24 cellular contexts compared by ENCODE assay signal in genomic region chr11:114883472-114883871, GRCh38.
"Had no signal": no experiment of that assay in that cellular context is flagged by ENCODE, and none has a peak within 500 bp of the region (broad histone marks: within the 10 kb centered on the region; RNA-seq: fewer than 3 reads in every experiment).

No MANE protein-coding gene starts in this region.

- H3K27me3 ChIP-seq: adrenal gland, breast epithelium had no signal

- H3K4me3 ChIP-seq: adrenal gland, breast epithelium had no signal

- DNase-seq: activated CD4-positive, alpha-beta T cell treated with anti-CD3 and anti-CD28 coated beads for 48 hours; activated CD4-positive, alpha-beta T cell treated with anti-CD3 and anti-CD28 coated beads, Interleukin-2, amount 50 U/mL, for 4 hours; activated CD4-positive, CD25-positive, alpha-beta regulatory T cell treated with anti-CD3 and anti-CD28 coated beads, Interleukin-2, amount 50 U/mL, for 72 hours; activated CD8-positive, alpha-beta memory T cell treated with anti-CD3 and anti-CD28 coated beads, Interleukin-2, amount 50 U/mL, for 48 hours; activated CD8-positive, alpha-beta T cell treated with anti-CD3 and anti-CD28 coated beads, Interleukin-2, amount 10 ng/mL, durations not matched to agents 7 days and 5 days; activated naive CD4-positive, alpha-beta T cell treated with anti-CD3 and anti-CD28 coated beads, Interleukin-2, amount 50 U/mL, for 16 hours; activated naive CD8-positive, alpha-beta T cell treated with anti-CD3 and anti-CD28 coated beads, Interleukin-2, amount 10 ng/mL, durations not matched to agents 7 days and 5 days; activated T-cell treated with anti-CD3 and anti-CD28 coated beads, Interleukin-2, amount 50 U/mL, for 1 hour; adrenal gland; anterior cingulate cortex; central memory CD4-positive, alpha-beta T cell; NCI-H1092; NCI-H1417; NCI-H1930; NCI-H2227 treated with DMSO at 0.1 percent for 48 hours; NCI-H510A; NCI-H526 treated with DMSO at 0.1 percent for 48 hours; PC-3; SIG-M5; T-helper 17 cell; T-helper 9 cell had no signal

- ATAC-seq: activated CD8-positive, alpha-beta T cell treated with anti-CD3 and anti-CD28 coated beads, Interleukin-2, amount 10 ng/mL, durations not matched to agents 7 days and 5 days; PC-3; T-helper 17 cell; WTC11 had no signal

- H3K36me3 ChIP-seq: adrenal gland, breast epithelium had no signal

- H3K4me1 ChIP-seq: adrenal gland, breast epithelium had no signal

- H3K27ac ChIP-seq: adrenal gland, breast epithelium, KMS-11 had no signal

- H3K9me3 ChIP-seq: adrenal gland, breast epithelium had no signal
